ENCODE assay signal across 19 cellular contexts in genomic region chr12:49789992-49790391, GRCh38. TPM values are rescaled to one million over a fixed set of nuclear protein-coding genes. Genes with fewer than 3 reads are reported as not detected.
DNase-seq lines count a peak whose midpoint lies in the region; ATAC-seq and TF ChIP-seq lines count a peak whose summit lies in the region.
"Had no signal": no experiment of that assay in that cellular context is flagged by ENCODE, and none has a peak within 500 bp of the region (broad histone marks: within the 10 kb centered on the region; RNA-seq: fewer than 3 reads in every experiment).

No MANE protein-coding gene starts in this region.

- H2BK120ac ChIP-seq in IMR-90 (ENCODE audit: low read depth, low read length) = no peak overlapping the region

- H4K8ac ChIP-seq in IMR-90 (ENCODE audit: low read depth in 2 of 2, low read length in 2 of 2) = no peak overlapping the region

- TF ChIP-seq RAD21 in IMR-90 (IDR thresholded peaks at IDR 0.05; ENCODE audit: low read length) = no peak

- peaks cover 9% of the 10 kb centered on the region for H3K4me1 Mint-ChIP-seq in nephron

- no peak overlapping the region for H3K4ac ChIP-seq in IMR-90 (ENCODE audit: low read depth, low read length)

- peaks cover 42% of the 10 kb centered on the region; the same call in 1 of the 2 replicates for H3K36me3 ChIP-seq in IMR-90 (ENCODE audit: control insufficient read depth, insufficient read depth, low read length)
- H3K36me3 ChIP-seq in transverse colon = no peaks in the 10 kb centered on the region
- H3K36me3 ChIP-seq: uterus had no signal

- H3K18ac ChIP-seq in IMR-90 (ENCODE audit: low read depth, low read length) = no peak overlapping the region

- no peak overlapping the region for H2BK5ac ChIP-seq in IMR-90 (ENCODE audit: low read depth, low read length, poor library complexity, severe bottlenecking)

- H3K14ac ChIP-seq in IMR-90 (replicated peaks; ENCODE audit: low read depth, low read length) = no peak overlapping the region

- no peaks in the 10 kb centered on the region for H3K9me3 Mint-ChIP-seq in nephron

- CTCF ChIA-PET in IMR-90 (lab: Yijun Ruan, JAX) = no interaction called here

- no peak overlapping the region for H4K5ac ChIP-seq in IMR-90 (ENCODE audit: low read depth, low read length)

- 80% methylated on average over 2 of the region's 3 CpGs; no CpG with 5 or more reads in 1 of the 2 experiments for WGBS in IMR-90 (ENCODE audit: extremely low coverage in 2 of 2, insufficient read length in 1 of 2), 2 experiments
- 82 to 100% methylated on average over 2 to 3 of the region's 3 CpGs for WGBS in transverse colon (ENCODE audit: low coverage in 1 of 2), 2 donors

- no peaks in the 10 kb centered on the region for H3K27me3 ChIP-seq in IMR-90 (ENCODE audit: control insufficient read depth, insufficient read depth, low read length)
- no peaks in the 10 kb centered on the region for H3K27me3 ChIP-seq in transverse colon
- H3K27me3 ChIP-seq: dorsolateral prefrontal cortex, esophagus muscularis mucosa, uterus had no signal

- H3K27ac Mint-ChIP-seq in nephron = peak overlapping the region; percentile 5 to 63 (median 35)
- H3K27ac Mint-ChIP-seq: activated naive CD4-positive, alpha-beta T cell treated with anti-CD3 and anti-CD28 coated beads for 36 hours had no signal

- POLR2A ChIA-PET in IMR-90 (lab: Charles Lee; ENCODE audit: unreplicated experiment) = no interaction called here

- no peaks in the 10 kb centered on the region for H3K27me3 Mint-ChIP-seq in nephron (ENCODE audit: low read depth)

- no peak overlapping the region for H3K56ac ChIP-seq in IMR-90 (ENCODE audit: extremely low read depth, insufficient read depth, low read length)

- no peak overlapping the region for H3K4me3 Mint-ChIP-seq in nephron
- H3K4me3 Mint-ChIP-seq: activated naive CD4-positive, alpha-beta T cell treated with anti-CD3 and anti-CD28 coated beads for 36 hours had no signal

- TF ChIP-seq CTCF in IMR-90 (conservative IDR thresholded peaks at IDR 0.05; ENCODE audit: low read depth, low read length) (0 out of 2 replicates have a peak, but pooled peaks have one; percentile 6), nephron (IDR thresholded peaks at IDR 0.05; ENCODE audit: unreplicated experiment in 3 of 3) (no peak), transverse colon (IDR thresholded peaks at IDR 0.05) (no peak)

- no peak overlapping the region for H4K91ac ChIP-seq in IMR-90 (ENCODE audit: insufficient read depth, low read depth, low read length)

- ATAC-seq in IMR-90 (ENCODE audit: low read depth) = no peak
- ATAC-seq in HG03432 (IDR thresholded peaks at IDR 0.05; ENCODE audit: unreplicated experiment) = no peak
- no peak for ATAC-seq in HG02885 (IDR thresholded peaks at IDR 0.05; ENCODE audit: poor library complexity, unreplicated experiment)
- ATAC-seq: right cardiac atrium had no signal

- peaks cover 20% of the 10 kb centered on the region for H3K36me3 Mint-ChIP-seq in nephron (ENCODE audit: low read depth)

- no peak overlapping the region for H2BK15ac ChIP-seq in IMR-90 (ENCODE audit: low read depth, low read length)

- TF ChIP-seq POLR2A in IMR-90 (IDR thresholded peaks at IDR 0.05; ENCODE audit: low read depth, low read length) (no peak), transverse colon (IDR thresholded peaks at IDR 0.05) (no peak)

- H2AK9ac ChIP-seq in IMR-90 (replicated peaks; ENCODE audit: low read depth, low read length, poor library complexity) = no peak overlapping the region

- no peak overlapping the region for H2AFZ ChIP-seq in IMR-90 (replicated peaks; ENCODE audit: low read length, poor library complexity)

- H3K79me1 ChIP-seq in IMR-90 (ENCODE audit: low read depth in 1 of 2, low read length in 2 of 2) = no peaks in the 10 kb centered on the region

- TF ChIP-seq EP300 in transverse colon (IDR thresholded peaks at IDR 0.05; ENCODE audit: low read depth) = no peak

- no peak overlapping the region for H3K4me3 ChIP-seq in IMR-90 (ENCODE audit: insufficient read depth, low read depth, low read length)
- H3K4me3 ChIP-seq in transverse colon = no peak overlapping the region
- H3K4me3 ChIP-seq: dorsolateral prefrontal cortex, esophagus muscularis mucosa, uterus had no signal

- H2AK5ac ChIP-seq in IMR-90 (ENCODE audit: low read depth, low read length) = no peak overlapping the region

- H3K9me1 ChIP-seq in IMR-90 (ENCODE audit: insufficient read depth, low read length) = no peaks in the 10 kb centered on the region

- no TSS peak for BruUV-seq in IMR-90 (replicated peaks; lab: Mats Ljungman, UMichigan)

- H3K9me3 ChIP-seq in IMR-90 (ENCODE audit: control insufficient read depth, insufficient read depth, low read length) (no peaks in the 10 kb centered on the region), transverse colon (no peaks in the 10 kb centered on the region)
- H3K9me3 ChIP-seq: esophagus muscularis mucosa, neutrophil, uterus had no signal

- H3K4me1 ChIP-seq in IMR-90 (ENCODE audit: control insufficient read depth, insufficient read depth, low read length) (no peaks in the 10 kb centered on the region), transverse colon (no peaks in the 10 kb centered on the region)
- H3K4me1 ChIP-seq: uterus had no signal

- no peak overlapping the region for H3K9ac ChIP-seq in IMR-90 (ENCODE audit: low read depth, low read length)

- H3K27ac ChIP-seq in IMR-90 (ENCODE audit: insufficient read depth, low read length) (no peak overlapping the region), transverse colon (no peak overlapping the region)
- H3K27ac ChIP-seq: dorsolateral prefrontal cortex, esophagus muscularis mucosa, neutrophil, uterus had no signal

- intact Hi-C loops in IMR-90 (cut with micrococcal nuclease) (no loop called here), transverse colon (cut with DNase I; ENCODE audit: low total_unique reads) (no loop called here)

- H3K23ac ChIP-seq in IMR-90 (ENCODE audit: low read depth, low read length) = no peak overlapping the region

- H4K20me1 ChIP-seq in IMR-90 (ENCODE audit: insufficient read depth, low read length) = 0 out of 2 replicates have a peak, but pooled peaks cover under 1% of the 10 kb centered on the region

- in situ Hi-C loops in IMR-90 (cut with MboI; ENCODE audit: low sequenced_read_pairs) = no loop called here
- in situ Hi-C loops in transverse colon (cut with MboI; ENCODE audit: low pct_ligation_motif_present in 1 of 4, low pct_unique_long_range_greater_than_20kb in 1 of 4, low sequenced_read_pairs in 3 of 4) = no loop called here

- dilution Hi-C loops in IMR-90 (cut with HindIII; ENCODE audit: low sequenced_read_pairs, unreplicated experiment) = no loop called here

- peak; percentile 9 for DNase-seq in COLO668 (lab: John Stamatoyannopoulos, UW; ENCODE audit: unreplicated experiment)
- no peak for DNase-seq in IMR-90
- peak; percentile 61 for DNase-seq in dermis blood vessel endothelial cell
- no peak for DNase-seq in cerebellar nuclear complex (lab: John Stamatoyannopoulos, UW)
- no peak for DNase-seq in transverse colon
- DNase-seq: activated CD4-positive, alpha-beta T cell treated with anti-CD3 and anti-CD28 coated beads, Interleukin-2, amount 50 U/mL, for 48 hours; activated naive CD4-positive, alpha-beta T cell treated with anti-CD3 and anti-CD28 coated beads for 36 hours; dorsolateral prefrontal cortex; EL; head of caudate nucleus; NCI-H2171; right cardiac atrium; stimulated activated CD4-positive, alpha-beta T cell treated with anti-CD3 and anti-CD28 coated beads, Interleukin-1b, Interleukin-23, amount 100 ng/mL, for 48 hours; uterus had no signal

- H2BK20ac ChIP-seq in IMR-90 (ENCODE audit: low read depth, low read length) = no peak overlapping the region

- no peak overlapping the region for H3K4me2 ChIP-seq in IMR-90 (ENCODE audit: low read depth, low read length)

TF ChIP-seq in IMR-90, 13 proteins besides CTCF, POLR2A, EP300 and RAD21:
- no peak for TF ChIP-seq CEBPB (IDR thresholded peaks at IDR 0.05; ENCODE audit: low read depth, low read length)
- TF ChIP-seq MAZ (IDR thresholded peaks at IDR 0.05; ENCODE audit: borderline replicate concordance, low read depth, low read length) = no peak
- no peak for TF ChIP-seq RFX5 (IDR thresholded peaks at IDR 0.05; ENCODE audit: low read depth, low read length)
- TF ChIP-seq BHLHE40 (IDR thresholded peaks at IDR 0.05; ENCODE audit: low read depth, low read length) = no peak
- TF ChIP-seq NFE2L2 (IDR thresholded peaks at IDR 0.05; ENCODE audit: low read depth, low read length) = no peak
- no peak for TF ChIP-seq RCOR1 (IDR thresholded peaks at IDR 0.05; ENCODE audit: insufficient replicate concordance, low read length)
- TF ChIP-seq CHD1 (IDR thresholded peaks at IDR 0.05; ENCODE audit: low read depth, low read length) = no peak
- TF ChIP-seq USF2 (IDR thresholded peaks at IDR 0.05; ENCODE audit: low read depth, low read length) = no peak

RNA-seq across cellular contexts. Expression of gene NCKAP5L, which starts 38.2 kb away (rescaled TPM):
- total RNA-seq in IMR-90 (2012; rRNA removed) (6.1 and 7.2 TPM in 2 replicates), dermis blood vessel endothelial cell (12.8 and 14.0 TPM in 2 replicates), transverse colon (1 to 10 TPM; 3.4 to 5.1 (median 4.2) TPM)
- 14.4 and 16.4 TPM in 2 replicates for polyA plus RNA-seq in IMR-90 (2012; rRNA removed)
- 7.3 and 11.2 TPM in 2 replicates for polyA plus RNA-seq in IMR-90 (2012; cell fraction: cytosol; rRNA removed)
- polyA plus RNA-seq in IMR-90 (2012; cell fraction: nucleus; rRNA removed; ENCODE audit: low replicate concordance) = 38.8 and 64.4 TPM in 2 replicates

RNA-seq across cellular contexts. Expression of gene TMBIM6, which starts 48.6 kb away (rescaled TPM):
- total RNA-seq in IMR-90 (2012; rRNA removed) = 255 and 369 TPM in 2 replicates
- polyA plus RNA-seq in IMR-90 (2012; rRNA removed) = 267 and 285 TPM in 2 replicates
- polyA plus RNA-seq in IMR-90 (2012; cell fraction: cytosol; rRNA removed) = 145 and 287 TPM in 2 replicates
- polyA plus RNA-seq in IMR-90 (2012; cell fraction: nucleus; rRNA removed; ENCODE audit: low replicate concordance) = 57.9 and 235 TPM in 2 replicates
- 433 and 441 TPM in 2 replicates for total RNA-seq in dermis blood vessel endothelial cell
- total RNA-seq in transverse colon = 100 to 1,000 TPM; 234 to 709 (median 558) TPM

RNA-seq across cellular contexts. Expression of gene BCDIN3D, which starts 52.9 kb away (rescaled TPM):
- total RNA-seq in IMR-90 (2012; rRNA removed) = 2.3 and 2.5 TPM in 2 replicates
- 1.7 and 2.3 TPM in 2 replicates for polyA plus RNA-seq in IMR-90 (2012; rRNA removed)
- 0.78 and 1.1 TPM in 2 replicates for polyA plus RNA-seq in IMR-90 (2012; cell fraction: cytosol; rRNA removed)
- polyA plus RNA-seq in IMR-90 (2012; cell fraction: nucleus; rRNA removed; ENCODE audit: low replicate concordance) = 0.88 and 1.3 TPM in 2 replicates
- 2.8 and 4.3 TPM in 2 replicates for total RNA-seq in dermis blood vessel endothelial cell
- total RNA-seq in transverse colon = 1 to 10 TPM in 3 of 4 donors, under 1 TPM in 1; 0.20 to 2.4 (median 2.0) TPM

Comparison
In these comparisons a context has a peak if more than half of its experiments do, and no peak if none do; other contexts are left out.
1. DNase-seq: peak in COLO668 (single experiment) and dermis blood vessel endothelial cell (single experiment); none in IMR-90 (single experiment), cerebellar nuclear complex (0 of 2) and transverse colon (single experiment).